In genomic region chr1:100658716-100659026, GRCh38 we compare ENCODE assay signal across 2 cellular contexts.
TF ChIP-seq lines count a peak whose summit lies in the region.

No MANE protein-coding gene starts in this region.

TF ChIP-seq in IMR-90, 13 proteins besides CTCF, POLR2A, EP300 and RAD21:
- TF ChIP-seq MAZ (IDR thresholded peaks at IDR 0.05; ENCODE audit: borderline replicate concordance, low read depth, low read length) (no peak), CHD1 (IDR thresholded peaks at IDR 0.05; ENCODE audit: low read depth, low read length) (no peak), FOS (IDR thresholded peaks at IDR 0.05; ENCODE audit: low read depth, low read length) (no peak)

TF ChIP-seq in H1, 55 proteins besides CTCF, POLR2A, EP300 and RAD21:
- TF ChIP-seq USF2 (IDR thresholded peaks at IDR 0.05; ENCODE audit: low read length): no peak
- no peak for TF ChIP-seq SIN3A (conservative IDR thresholded peaks at IDR 0.05 in 1 of 2, IDR thresholded peaks at IDR 0.05 in 1 of 2; ENCODE audit: low read depth in 1 of 2, low read length in 2 of 2)
- TF ChIP-seq PHF8 (conservative IDR thresholded peaks at IDR 0.05; ENCODE audit: low read depth, low read length): no peak
- TF ChIP-seq POLR2AphosphoS5 (IDR thresholded peaks at IDR 0.05; ENCODE audit: low read depth, low read length): no peak
- no peak for TF ChIP-seq SP4 (IDR thresholded peaks at IDR 0.05; ENCODE audit: low read length)
- no peak for TF ChIP-seq GABPA (IDR thresholded peaks at IDR 0.05; ENCODE audit: borderline replicate concordance, insufficient read depth, low read length)
- TF ChIP-seq KDM4A (IDR thresholded peaks at IDR 0.05; ENCODE audit: low read depth, low read length, severe bottlenecking): no peak
- TF ChIP-seq SP2 (IDR thresholded peaks at IDR 0.05; ENCODE audit: low read length): no peak
- no peak for TF ChIP-seq CBX5 (IDR thresholded peaks at IDR 0.05; ENCODE audit: low read depth, low read length)
- no peak for TF ChIP-seq SIX5 (IDR thresholded peaks at IDR 0.05; ENCODE audit: low read depth, low read length)
- no peak for TF ChIP-seq YY1 (IDR thresholded peaks at IDR 0.05; ENCODE audit: low read depth, low read length)
- TF ChIP-seq, protein P1, sequence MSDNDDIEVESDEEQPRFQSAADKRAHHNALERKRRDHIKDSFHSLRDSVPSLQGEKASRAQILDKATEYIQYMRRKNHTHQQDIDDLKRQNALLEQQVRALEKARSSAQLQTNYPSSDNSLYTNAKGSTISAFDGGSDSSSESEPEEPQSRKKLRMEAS (IDR thresholded peaks at IDR 0.05): no peak
- TF ChIP-seq ATF3 (IDR thresholded peaks at IDR 0.05; ENCODE audit: insufficient read depth, low read depth, low read length): no peak
- TF ChIP-seq, protein P2, sequence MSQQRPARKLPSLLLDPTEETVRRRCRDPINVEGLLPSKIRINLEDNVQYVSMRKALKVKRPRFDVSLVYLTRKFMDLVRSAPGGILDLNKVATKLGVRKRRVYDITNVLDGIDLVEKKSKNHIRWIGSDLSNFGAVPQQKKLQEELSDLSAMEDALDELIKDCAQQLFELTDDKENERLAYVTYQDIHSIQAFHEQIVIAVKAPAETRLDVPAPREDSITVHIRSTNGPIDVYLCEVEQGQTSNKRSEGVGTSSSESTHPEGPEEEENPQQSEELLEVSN (IDR thresholded peaks at IDR 0.05): no peak
